ENCODE assay signal across 9 cellular contexts in the genomic region with DNA sequence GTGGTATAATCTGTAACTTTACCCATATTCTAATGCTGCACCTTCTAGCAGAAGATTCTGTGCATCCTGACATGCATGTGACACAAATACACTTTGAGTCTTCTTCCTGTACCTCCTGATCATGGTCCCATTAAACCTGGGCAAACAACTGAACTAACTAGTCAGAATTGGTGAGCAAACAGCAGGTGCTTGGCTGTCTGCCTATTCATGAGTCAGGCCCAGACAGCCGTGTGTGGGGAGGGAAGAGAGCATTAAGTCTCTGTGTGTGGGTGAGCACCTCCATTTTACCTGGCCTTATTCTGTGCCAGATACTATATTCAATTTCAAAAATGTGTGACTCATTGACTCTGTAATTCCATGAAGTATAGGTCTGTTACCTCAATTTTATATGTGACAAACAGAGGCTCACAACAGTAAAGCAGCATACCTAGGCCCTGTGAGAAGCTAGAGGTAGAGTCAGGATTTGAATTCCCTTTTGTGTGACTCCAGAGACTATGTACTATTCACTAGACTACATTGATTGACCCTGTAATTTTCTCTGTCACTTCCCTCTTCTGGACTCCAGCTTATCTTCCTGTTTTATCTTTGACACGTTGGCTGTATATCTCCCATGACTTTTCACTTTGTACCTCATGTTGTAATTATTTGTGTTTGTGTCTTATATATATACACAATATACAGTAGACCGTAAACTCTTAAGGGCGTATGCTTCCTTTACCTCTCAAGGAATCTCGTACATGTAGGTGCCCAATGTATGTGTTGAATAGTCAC. TPM values are rescaled to one million over a fixed set of nuclear protein-coding genes. Genes with fewer than 3 reads are reported as not detected.
DNase-seq lines count a peak whose midpoint lies in the region; ATAC-seq and TF ChIP-seq lines count a peak whose summit lies in the region.
"Had no signal": no experiment of that assay in that cellular context is flagged by ENCODE, and none has a peak within 500 bp of the region (broad histone marks: within the 10 kb centered on the region; RNA-seq: fewer than 3 reads in every experiment).

No MANE protein-coding gene starts in this region.

- no peaks in the 10 kb centered on the region for H3K9me2 ChIP-seq in Karpas-422 (replicated peaks; ENCODE audit: insufficient read depth, low read length)
- H3K9me2 ChIP-seq in OCI-LY1 (ENCODE audit: low read depth, low read length): no peaks in the 10 kb centered on the region

- H3K4me3 ChIP-seq in Karpas-422 (ENCODE audit: low read length) (no peak overlapping the region), OCI-LY1 (ENCODE audit: low read depth, low read length, poor library complexity, severe bottlenecking) (no peak overlapping the region)

- H3K4me2 ChIP-seq in Karpas-422 (ENCODE audit: low read depth, low read length, poor library complexity, severe bottlenecking): peak overlapping the region; percentile 9
- H3K4me2 ChIP-seq in OCI-LY1 (ENCODE audit: low read length): no peak overlapping the region
- H3K4me2 ChIP-seq: KMS-11 had no signal

- no peak for ATAC-seq in HG03432 (IDR thresholded peaks at IDR 0.05; ENCODE audit: unreplicated experiment)

- H3K27ac ChIP-seq in Karpas-422 (ENCODE audit: low read length): peak overlapping the region; percentile 71
- H3K27ac ChIP-seq in OCI-LY1 (ENCODE audit: low read depth, low read length, poor library complexity, severe bottlenecking): peak overlapping the region; percentile 2
- H3K27ac ChIP-seq: KMS-11 had no signal

- H4K20me1 ChIP-seq in Karpas-422 (ENCODE audit: insufficient read depth, low read depth, low read length): peaks cover 18% of the 10 kb centered on the region; the same call in 1 of the 2 replicates
- H4K20me1 ChIP-seq in OCI-LY1 (ENCODE audit: insufficient read depth, low read length): no peaks in the 10 kb centered on the region

- H3K79me2 ChIP-seq in Karpas-422 (ENCODE audit: low read length) (peaks cover 100% of the 10 kb centered on the region), OCI-LY1 (ENCODE audit: insufficient read depth, low read length) (peaks cover 96% of the 10 kb centered on the region)

- in situ Hi-C loops in GM13977 (cut with MboI; ENCODE audit: low pct_unique_long_range_greater_than_20kb, low sequenced_read_pairs, unreplicated experiment): no loop called here

- H3K27me3 ChIP-seq in Karpas-422 (ENCODE audit: low read length) (no peaks in the 10 kb centered on the region), OCI-LY1 (ENCODE audit: insufficient read depth, low read length) (no peaks in the 10 kb centered on the region)

- peaks cover 16% of the 10 kb centered on the region for H3K9me3 ChIP-seq in Karpas-422 (ENCODE audit: low read length)
- peaks cover 20% of the 10 kb centered on the region for H3K9me3 ChIP-seq in OCI-LY1 (ENCODE audit: low read length)

- DNase-seq in Karpas-422 (no peak), iris pigment epithelial cell (ENCODE audit: low read depth) (peak; percentile 81), GM13977 (ENCODE audit: low spot score) (no peak), epidermal melanocyte (ENCODE audit: insufficient read length, low spot score) (no peak)
- DNase-seq in activated T-helper 9 cell treated with anti-CD3 and anti-CD28 coated beads, Interleukin-2, amount 50 U/mL, for 16 hours (ENCODE audit: low read depth): peak; percentile 61
- peak; percentile 63 to 89 for DNase-seq in stimulated activated CD4-positive, alpha-beta T cell treated with anti-CD3 and anti-CD28 coated beads, Interleukin-4, amount 100 ng/mL, for 4 hours

- H3K9ac ChIP-seq in Karpas-422 (ENCODE audit: low read length): no peak overlapping the region
- H3K9ac ChIP-seq in OCI-LY1 (ENCODE audit: low read length): no peak overlapping the region
- H3K9ac ChIP-seq: KMS-11 had no signal

- no peaks in the 10 kb centered on the region for H3F3A ChIP-seq in OCI-LY1 (ENCODE audit: insufficient read depth, low read length)

- H3K4me1 ChIP-seq in Karpas-422 (ENCODE audit: low read length) (peaks cover 61% of the 10 kb centered on the region), OCI-LY1 (ENCODE audit: insufficient read depth, low read length, severe bottlenecking) (peaks cover 56% of the 10 kb centered on the region)

- peaks cover 32% of the 10 kb centered on the region for H3K36me3 ChIP-seq in Karpas-422 (ENCODE audit: insufficient read depth, low read length)
- peaks cover 47% of the 10 kb centered on the region for H3K36me3 ChIP-seq in OCI-LY1 (ENCODE audit: insufficient read depth, low read length)

- TF ChIP-seq CTCF in OCI-LY1 (IDR thresholded peaks at IDR 0.05; ENCODE audit: low read length) (no peak), GM13977 (IDR thresholded peaks at IDR 0.05; ENCODE audit: extremely low read depth, insufficient read depth, missing control alignments) (no peak)

- H2AFZ ChIP-seq in Karpas-422 (ENCODE audit: low read length) (no peak overlapping the region), OCI-LY1 (ENCODE audit: low read length) (no peak overlapping the region)

RNA-seq across cellular contexts. Expression of gene SUSD6, which starts 32.2 kb away (rescaled TPM):
- total RNA-seq in Karpas-422 (2014; rRNA removed; shearing (Covaris generic); ENCODE audit: low replicate concordance): 43.8 and 46.0 TPM in 2 replicates

Comparison
In these comparisons a context has a peak if more than half of its experiments do, and no peak if none do; other contexts are left out.
1. DNase-seq: peak in activated T-helper 9 cell treated with anti-CD3 and anti-CD28 coated beads, Interleukin-2, amount 50 U/mL, for 16 hours (single experiment), iris pigment epithelial cell (single experiment) and stimulated activated CD4-positive, alpha-beta T cell treated with anti-CD3 and anti-CD28 coated beads, Interleukin-4, amount 100 ng/mL, for 4 hours (2 of 2); none in Karpas-422 (single experiment), GM13977 (single experiment) and epidermal melanocyte (single experiment).